13 cellular contexts compared by ENCODE assay signal in the genomic region with DNA sequence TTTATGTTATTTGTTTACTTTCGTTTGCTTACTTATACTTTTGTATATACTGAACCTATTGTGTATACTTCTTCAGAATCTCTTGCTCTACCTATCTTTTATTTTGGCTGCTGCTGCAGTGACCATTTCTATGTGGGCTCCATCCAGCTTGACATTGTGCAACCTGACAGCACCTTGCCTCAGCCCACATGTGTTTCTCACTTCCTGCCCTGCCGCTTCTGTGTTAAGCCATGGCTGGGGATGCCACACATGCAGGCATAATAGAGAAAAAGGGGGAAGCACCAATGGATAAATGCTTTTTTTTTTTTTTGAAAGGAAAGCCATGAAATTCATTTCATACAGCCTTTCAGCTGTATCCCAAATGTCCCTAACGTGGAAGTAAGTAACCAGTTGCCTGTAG.
DNase-seq lines count a peak whose midpoint lies in the region; ATAC-seq lines count a peak whose summit lies in the region.
"Had no signal": no experiment of that assay in that cellular context is flagged by ENCODE, and none has a peak within 500 bp of the region (broad histone marks: within the 10 kb centered on the region; RNA-seq: fewer than 3 reads in every experiment).

No MANE protein-coding gene starts in this region.

- ATAC-seq in GM19035 (IDR thresholded peaks at IDR 0.05; ENCODE audit: unreplicated experiment) (peak; percentile 90), GM21717 (IDR thresholded peaks at IDR 0.05; ENCODE audit: unreplicated experiment) (peak; percentile 97), HG03354 (IDR thresholded peaks at IDR 0.05; ENCODE audit: poor library complexity, severe bottlenecking, unreplicated experiment) (peak; percentile 90), HG03457 (IDR thresholded peaks at IDR 0.05; ENCODE audit: unreplicated experiment) (no peak)
- ATAC-seq: Right ventricle myocardium inferior had no signal

- DNase-seq in SKM-1 treated with dmso at 0.1 percent for 144 hours (lab: John Stamatoyannopoulos, UW; ENCODE audit: unreplicated experiment), result peak; percentile 73
- DNase-seq in AG08396 (ENCODE audit: low spot score), result no peak
- DNase-seq in NCI-H82 treated with DMSO at 0.1 percent for 48 hours (lab: John Stamatoyannopoulos, UW; ENCODE audit: unreplicated experiment), result no peak
- DNase-seq: activated CD4-positive, alpha-beta T cell treated with anti-CD3 and anti-CD28 coated beads, Interleukin-2, amount 50 U/mL, for 48 hours; Caco-2; erythroblast; NCI-H2029; sigmoid colon had no signal
